Comparison of ENCODE assay signal across 8 cellular contexts in the genomic region with DNA sequence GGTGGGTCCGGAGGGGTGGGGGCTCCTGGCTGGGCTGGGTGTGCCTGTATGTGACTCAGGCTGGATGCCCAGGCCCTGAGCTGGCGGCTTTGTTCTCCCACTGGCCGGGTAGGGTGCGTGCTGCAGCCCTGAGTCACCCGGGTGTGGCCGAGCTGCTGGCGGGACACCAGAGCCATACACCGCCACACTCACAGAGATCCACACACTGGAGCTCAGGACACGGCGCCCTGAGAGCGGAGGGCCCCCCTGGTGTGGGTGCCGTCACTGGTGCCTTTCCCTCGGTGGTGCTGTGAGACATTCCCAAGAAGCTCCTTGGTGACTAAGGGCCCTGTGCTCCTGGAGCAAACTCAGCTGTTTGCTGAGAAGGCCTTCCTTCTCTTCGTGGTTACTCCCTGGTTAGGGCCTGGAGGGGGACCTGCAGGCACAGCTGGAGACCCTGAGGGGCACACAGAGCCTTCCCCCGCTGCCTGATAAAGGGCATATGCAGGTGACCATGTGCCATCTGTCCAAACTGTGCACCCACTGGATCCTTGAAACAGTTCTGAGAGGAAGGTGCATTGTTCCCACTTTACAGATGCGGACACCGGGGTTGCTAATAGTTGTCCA. TPM values are rescaled to one million over a fixed set of nuclear protein-coding genes. Genes with fewer than 3 reads are reported as not detected.
DNase-seq lines count a peak whose midpoint lies in the region; FAIRE-seq and TF ChIP-seq lines count a peak whose summit lies in the region.

No MANE protein-coding gene starts in this region.

- H4K20me1 ChIP-seq in astrocyte (ENCODE audit: insufficient read depth, low read length) = no peaks in the 10 kb centered on the region

- H3K27ac Mint-ChIP-seq in HFFc6 = peak overlapping the region; percentile 99
- H3K27ac Mint-ChIP-seq in astrocyte (ENCODE audit: unreplicated experiment) = peak overlapping the region; percentile 93
- H3K27ac Mint-ChIP-seq in nephron progenitor cell = no peak overlapping the region

- peak overlapping the region; percentile 60 for H3K4me3 Mint-ChIP-seq in HFFc6
- no peak overlapping the region for H3K4me3 Mint-ChIP-seq in astrocyte (ENCODE audit: unreplicated experiment)
- no peak overlapping the region for H3K4me3 Mint-ChIP-seq in nephron progenitor cell

- H3K9ac ChIP-seq in astrocyte (ENCODE audit: low read length) (peak overlapping the region; percentile 91), iPS-20b (ENCODE audit: low read depth, low read length) (peak overlapping the region; percentile 75; the same call in 1 of the 2 replicates)

- TF ChIP-seq CTCF in HFFc6 (IDR thresholded peaks at IDR 0.05) (no peak), astrocyte (IDR thresholded peaks at IDR 0.05; ENCODE audit: insufficient read depth, low read depth, low read length) (no peak), suprapubic skin (IDR thresholded peaks at IDR 0.05) (no peak), nephron progenitor cell (IDR thresholded peaks at IDR 0.05) (no peak)

- peak; percentile 87 for FAIRE-seq in astrocyte (lab: Jason Lieb, UNC)

- H3K27me3 ChIP-seq in astrocyte (ENCODE audit: insufficient read depth, low read length) = no peaks in the 10 kb centered on the region
- peaks cover under 1% of the 10 kb centered on the region; the same call in 1 of the 2 replicates for H3K27me3 ChIP-seq in iPS-20b (ENCODE audit: insufficient read depth, low read length)
- no peaks in the 10 kb centered on the region for H3K27me3 ChIP-seq in suprapubic skin

- DNase-seq in HFFc6 (peak; percentile 99), astrocyte (ENCODE audit: low read depth) (peak; percentile 98), suprapubic skin (ENCODE audit: low spot score in 2 of 2) (peak; percentile 98), nephron progenitor cell (no peak), SKM-1 treated with dmso at 0.1 percent for 144 hours (lab: John Stamatoyannopoulos, UW; ENCODE audit: unreplicated experiment) (no peak)
- DNase-seq in activated CD4-positive, CD25-positive, alpha-beta regulatory T cell treated with anti-CD3 and anti-CD28 coated beads, Interleukin-2, amount 50 U/mL, for 72 hours = no peak
- no peak for DNase-seq in effector CD8-positive, alpha-beta T cell (lab: John Stamatoyannopoulos, UW)

- H3K9me3 ChIP-seq in astrocyte (ENCODE audit: insufficient read depth, low read depth, low read length) = no peaks in the 10 kb centered on the region
- no peaks in the 10 kb centered on the region for H3K9me3 ChIP-seq in iPS-20b (ENCODE audit: insufficient read depth, low read depth, low read length)
- no peaks in the 10 kb centered on the region for H3K9me3 ChIP-seq in suprapubic skin

- H3K36me3 Mint-ChIP-seq in HFFc6 (ENCODE audit: low read depth) (no peaks in the 10 kb centered on the region), astrocyte (ENCODE audit: low read depth, unreplicated experiment) (no peaks in the 10 kb centered on the region), nephron progenitor cell (ENCODE audit: low read depth) (no peaks in the 10 kb centered on the region)

- no peaks in the 10 kb centered on the region for H3K9me3 Mint-ChIP-seq in HFFc6
- H3K9me3 Mint-ChIP-seq in astrocyte (ENCODE audit: unreplicated experiment) = no peaks in the 10 kb centered on the region
- no peaks in the 10 kb centered on the region for H3K9me3 Mint-ChIP-seq in nephron progenitor cell

- H3K4me3 ChIP-seq in astrocyte (ENCODE audit: insufficient read depth, low read depth, low read length) (no peak overlapping the region), iPS-20b (ENCODE audit: low read length) (no peak overlapping the region), suprapubic skin (no peak overlapping the region)

- 43% methylated on average over 5 of the region's 17 CpGs for WGBS in suprapubic skin

- peak in 1 of 2 donors; percentile 13 for TF ChIP-seq POLR2A in suprapubic skin (IDR thresholded peaks at IDR 0.05)

- H3K27me3 Mint-ChIP-seq in HFFc6 (ENCODE audit: insufficient read depth) (peaks cover 4% of the 10 kb centered on the region), astrocyte (ENCODE audit: low read depth, unreplicated experiment) (peaks cover 4% of the 10 kb centered on the region), nephron progenitor cell (ENCODE audit: low read depth, poor library complexity) (peaks cover 6% of the 10 kb centered on the region)

- no peaks in the 10 kb centered on the region for H3K36me3 ChIP-seq in astrocyte (ENCODE audit: insufficient read depth, low read length)
- no peaks in the 10 kb centered on the region for H3K36me3 ChIP-seq in iPS-20b (ENCODE audit: insufficient read depth, low read depth, low read length)
- H3K36me3 ChIP-seq in suprapubic skin = no peaks in the 10 kb centered on the region

- H3K4me1 Mint-ChIP-seq in HFFc6 (ENCODE audit: low read depth) (peaks cover 66% of the 10 kb centered on the region), astrocyte (ENCODE audit: low read depth, unreplicated experiment) (peaks cover 33% of the 10 kb centered on the region), nephron progenitor cell (peaks cover 24% of the 10 kb centered on the region)

- H3K4me1 ChIP-seq in astrocyte (ENCODE audit: insufficient read depth, low read length) (peaks cover 50% of the 10 kb centered on the region), iPS-20b (ENCODE audit: insufficient read depth, low read length) (peaks cover 19% of the 10 kb centered on the region; the same call in 1 of the 2 replicates), suprapubic skin (peaks cover 100% of the 10 kb centered on the region)

- TF ChIP-seq EP300 in suprapubic skin (IDR thresholded peaks at IDR 0.05) = peak; percentile 45

- H2AFZ ChIP-seq in astrocyte (ENCODE audit: low read depth, low read length) = no peak overlapping the region

- peaks cover 5% of the 10 kb centered on the region for H3K79me2 ChIP-seq in astrocyte (ENCODE audit: insufficient read depth, low read length)

- H3K27ac ChIP-seq in astrocyte (ENCODE audit: low read depth, low read length) = peak overlapping the region; percentile 100
- H3K27ac ChIP-seq in iPS-20b (ENCODE audit: low read length) = no peak overlapping the region
- H3K27ac ChIP-seq in suprapubic skin = peak overlapping the region; percentile 99

- H3K4me2 ChIP-seq in astrocyte (ENCODE audit: low read length) = peak overlapping the region; percentile 71

RNA-seq across cellular contexts. Expression of a gene that starts 44.3 kb away (rescaled TPM):
- total RNA-seq in HFFc6 (2021; fragmentation: NEBNext Ultra II Directional; extraction: Animal tissue kit (Norgen Biotek cat#: 25700)) = 1 to 10 TPM; 2.3 to 3.7 (median 2.8) TPM
- 2.8 and 3.6 TPM in 2 replicates for total RNA-seq in astrocyte
- 100 to 1,000 TPM in 3 of 4 donors, 10 to 100 TPM in 1; 78.6 to 293 (median 185) TPM for total RNA-seq in suprapubic skin

Comparison
In these comparisons a context has a peak if more than half of its experiments do, and no peak if none do; other contexts are left out.
1. DNase-seq: peak in HFFc6 (single experiment), astrocyte (single experiment) and suprapubic skin (2 of 2); none in activated CD4-positive, CD25-positive, alpha-beta regulatory T cell treated with anti-CD3 and anti-CD28 coated beads, Interleukin-2, amount 50 U/mL, for 72 hours (single experiment), effector CD8-positive, alpha-beta T cell (single experiment), nephron progenitor cell (single experiment) and SKM-1 treated with dmso at 0.1 percent for 144 hours (single experiment).
2. RNA of a gene that starts 44.3 kb away (total RNA-seq): 78.6 to 293 TPM in suprapubic skin; 2.8 to 3.6 TPM in astrocyte and 2.3 to 3.7 TPM in HFFc6; every median in the first group is over 10 times any median in the second.